11 cellular contexts compared by ENCODE assay signal in genomic region chr1:101284021-101284420, GRCh38. TPM values are rescaled to one million over a fixed set of nuclear protein-coding genes. Genes with fewer than 3 reads are reported as not detected.
DNase-seq lines count a peak whose midpoint lies in the region; ATAC-seq and TF ChIP-seq lines count a peak whose summit lies in the region.
"Had no signal": no experiment of that assay in that cellular context is flagged by ENCODE, and none has a peak within 500 bp of the region (broad histone marks: within the 10 kb centered on the region; RNA-seq: fewer than 3 reads in every experiment).

No MANE protein-coding gene starts in this region.

- H3K9me3 Mint-ChIP-seq in Calu3 (ENCODE audit: low read depth, unreplicated experiment), result no peaks in the 10 kb centered on the region

- no peak overlapping the region for H3K4me3 ChIP-seq in dorsolateral prefrontal cortex
- H3K4me3 ChIP-seq: thoracic aorta had no signal

- H3K27ac ChIP-seq in foreskin keratinocyte (no peak overlapping the region), dorsolateral prefrontal cortex (no peak overlapping the region)
- H3K27ac ChIP-seq: thoracic aorta had no signal

- peaks cover under 1% of the 10 kb centered on the region for H3K27me3 ChIP-seq in foreskin keratinocyte
- no peaks in the 10 kb centered on the region for H3K27me3 ChIP-seq in dorsolateral prefrontal cortex

- ATAC-seq in T-helper 17 cell (peak; percentile 65), foreskin keratinocyte (no peak)

- peak overlapping the region; percentile 98 for H3K27ac Mint-ChIP-seq in T-helper 17 cell
- H3K27ac Mint-ChIP-seq in Calu3 (ENCODE audit: unreplicated experiment), result no peak overlapping the region

- no peaks in the 10 kb centered on the region for H3K4me1 ChIP-seq in foreskin keratinocyte

- H3K36me3 Mint-ChIP-seq in T-helper 17 cell (ENCODE audit: low read depth), result no peaks in the 10 kb centered on the region
- H3K36me3 Mint-ChIP-seq in Calu3 (ENCODE audit: insufficient read depth, unreplicated experiment), result peaks cover 4% of the 10 kb centered on the region

- TF ChIP-seq CTCF in Calu3 (IDR thresholded peaks at IDR 0.05; ENCODE audit: unreplicated experiment), result no peak
- no peak for TF ChIP-seq CTCF in foreskin keratinocyte (conservative IDR thresholded peaks at IDR 0.05)
- TF ChIP-seq CTCF in dorsolateral prefrontal cortex (IDR thresholded peaks at IDR 0.05 in 54 of 56, conservative IDR thresholded peaks at IDR 0.05 in 2 of 56; ENCODE audit: low read depth in 1 of 56, partially characterized antibody in 56 of 56), result no peak

- intact Hi-C loops in Calu3 (cut with micrococcal nuclease; ENCODE audit: unreplicated experiment) (loop anchor here (10.0 kb wide), 1 partner anchor 259 kb away; the partner anchor contains the start of gene DPH5), dorsolateral prefrontal cortex (cut with DNase I) (no loop called here)

- no TSS peak for BruUV-seq in Calu3 (replicated peaks; lab: Mats Ljungman, UMichigan)

- H3K4me1 Mint-ChIP-seq in T-helper 17 cell (peaks cover 77% of the 10 kb centered on the region), Calu3 (ENCODE audit: low read depth, unreplicated experiment) (peaks cover 8% of the 10 kb centered on the region)

- peak overlapping the region; percentile 75 for H3K4me3 Mint-ChIP-seq in T-helper 17 cell
- no peak overlapping the region for H3K4me3 Mint-ChIP-seq in Calu3 (ENCODE audit: low read depth, unreplicated experiment)

- CTCF ChIA-PET in Calu3 (lab: Charles Lee), result no interaction called here

- no peaks in the 10 kb centered on the region for H3K27me3 Mint-ChIP-seq in T-helper 17 cell
- peaks cover 29% of the 10 kb centered on the region for H3K27me3 Mint-ChIP-seq in Calu3 (ENCODE audit: unreplicated experiment)

- no peak for DNase-seq in T-helper 17 cell
- DNase-seq in activated CD8-positive, alpha-beta memory T cell treated with anti-CD3 and anti-CD28 coated beads, Interleukin-2, amount 50 U/mL, for 48 hours, result peak; percentile 72
- DNase-seq in ecto neural progenitor cell (ENCODE audit: low spot score), result peak; percentile 63
- DNase-seq in stimulated activated CD4-positive, alpha-beta T cell treated with anti-CD3 and anti-CD28 coated beads, Interleukin-4, amount 100 ng/mL, for 4 hours, result peak; percentile 27 to 50
- DNase-seq in GF-D8 (lab: John Stamatoyannopoulos, UW), result no peak
- no peak for DNase-seq in Calu3
- DNase-seq in foreskin keratinocyte, result no peak
- DNase-seq in dorsolateral prefrontal cortex, result no peak
- DNase-seq: NCI-H1694 treated with DMSO at 0.1 percent for 48 hours, T-helper 9 cell had no signal

- no peaks in the 10 kb centered on the region for H3K9me3 ChIP-seq in T-helper 17 cell (ENCODE audit: control insufficient read depth, low read length, poor library complexity, severe bottlenecking)
- H3K9me3 ChIP-seq: thoracic aorta had no signal

RNA-seq across cellular contexts. Expression of gene S1PR1, which starts 47.2 kb away (rescaled TPM):
- total RNA-seq in T-helper 17 cell (100 to 1,000 TPM; 157 to 226 TPM), Calu3 (2022) (not detected in 2 replicates), foreskin keratinocyte (16.9 and 24.9 TPM in 2 replicates), dorsolateral prefrontal cortex (100 to 1,000 TPM in 3 of 120 experiments, 10 to 100 TPM in 117; 24.3 to 131 (median 50.3) TPM)
- polyA plus RNA-seq in foreskin keratinocyte, result 6.4 and 12.1 TPM in 2 replicates

Comparison
In these comparisons a context has a peak if more than half of its experiments do, and no peak if none do; other contexts are left out.
1. DNase-seq: peak in activated CD8-positive, alpha-beta memory T cell treated with anti-CD3 and anti-CD28 coated beads, Interleukin-2, amount 50 U/mL, for 48 hours (single experiment), ecto neural progenitor cell (single experiment) and stimulated activated CD4-positive, alpha-beta T cell treated with anti-CD3 and anti-CD28 coated beads, Interleukin-4, amount 100 ng/mL, for 4 hours (2 of 2); none in T-helper 17 cell (0 of 3), GF-D8 (single experiment), Calu3 (single experiment), foreskin keratinocyte (0 of 2) and dorsolateral prefrontal cortex (0 of 10).
2. RNA of gene S1PR1, which starts 47.2 kb away (total RNA-seq): 157 to 226 TPM in T-helper 17 cell, 24.3 to 131 TPM in dorsolateral prefrontal cortex and 16.9 to 24.9 TPM in foreskin keratinocyte; not detected in Calu3; every median in the first group is over 10 times any median in the second.